Comparison of ENCODE assay signal across 1 cellular context in genomic region chr4:105708376-105709080, GRCh38.
A peak's percentile ranks its signal among the peaks of the same experiment; 100 is the strongest.
TF ChIP-seq lines count a peak whose summit lies in the region.

A gene with protein sequence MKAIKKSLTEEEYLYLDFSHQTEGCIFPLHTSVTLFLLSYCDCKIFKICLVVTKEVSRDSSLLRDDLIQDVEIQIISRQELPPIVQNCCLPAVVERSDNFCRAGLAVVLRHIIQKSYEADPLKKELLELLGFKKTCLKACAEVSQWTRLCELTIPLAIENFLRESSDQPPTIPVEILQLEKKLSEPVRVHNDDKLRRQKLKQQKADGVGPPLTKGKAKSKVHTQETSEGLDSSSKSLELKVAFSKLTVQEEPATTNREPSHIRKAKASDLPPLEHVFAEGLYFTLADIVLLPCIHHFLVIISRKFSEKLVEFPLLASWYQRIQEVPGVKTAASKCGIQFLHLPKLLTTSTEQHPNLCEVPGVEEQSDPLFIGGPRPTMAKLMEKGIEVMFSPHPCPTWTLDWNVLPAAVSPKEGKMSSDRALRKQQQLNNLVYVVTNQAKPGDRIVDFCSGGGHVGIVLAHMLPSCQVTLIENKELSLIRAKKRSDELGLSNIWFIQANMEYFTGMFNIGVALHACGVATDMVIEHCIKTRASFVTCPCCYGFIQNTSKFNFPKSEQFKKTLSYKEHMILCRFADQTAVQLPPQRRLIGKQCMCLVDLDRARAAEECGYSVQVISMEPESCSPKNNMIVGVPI (plus strand): TSS chr4:105708784. CDS start chr4:105717614, 8,830 bp downstream.
A gene with protein sequence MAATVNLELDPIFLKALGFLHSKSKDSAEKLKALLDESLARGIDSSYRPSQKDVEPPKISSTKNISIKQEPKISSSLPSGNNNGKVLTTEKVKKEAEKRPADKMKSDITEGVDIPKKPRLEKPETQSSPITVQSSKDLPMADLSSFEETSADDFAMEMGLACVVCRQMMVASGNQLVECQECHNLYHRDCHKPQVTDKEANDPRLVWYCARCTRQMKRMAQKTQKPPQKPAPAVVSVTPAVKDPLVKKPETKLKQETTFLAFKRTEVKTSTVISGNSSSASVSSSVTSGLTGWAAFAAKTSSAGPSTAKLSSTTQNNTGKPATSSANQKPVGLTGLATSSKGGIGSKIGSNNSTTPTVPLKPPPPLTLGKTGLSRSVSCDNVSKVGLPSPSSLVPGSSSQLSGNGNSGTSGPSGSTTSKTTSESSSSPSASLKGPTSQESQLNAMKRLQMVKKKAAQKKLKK (minus strand): TSS chr4:105708689. CDS start chr4:105700005, 8,684 bp downstream.

TF ChIP-seq in GM12878, 131 proteins besides CTCF, POLR2A, EP300 and RAD21 (continued from another document and continues in another):
- 0 out of 2 replicates have a peak, but pooled peaks have one; percentile 56 for TF ChIP-seq REST (IDR thresholded peaks at IDR 0.05; ENCODE audit: low read depth, low read length)
- peak; percentile 99 for TF ChIP-seq CBX5 (IDR thresholded peaks at IDR 0.05; ENCODE audit: low read depth)
- TF ChIP-seq BACH1 (IDR thresholded peaks at IDR 0.05; ENCODE audit: borderline replicate concordance): peak; percentile 46; the same call in 1 of the 2 replicates
- TF ChIP-seq NFYA (IDR thresholded peaks at IDR 0.05; ENCODE audit: borderline replicate concordance, low read depth, low read length): no peak
- TF ChIP-seq ZNF217 (IDR thresholded peaks at IDR 0.05): peak; percentile 73; the same call in 1 of the 2 replicates
- TF ChIP-seq TCF7 (IDR thresholded peaks at IDR 0.05; ENCODE audit: borderline replicate concordance): peak; percentile 89
- peak; percentile 94 to 96 for TF ChIP-seq IKZF2 (IDR thresholded peaks at IDR 0.05)
- TF ChIP-seq SMC3 (IDR thresholded peaks at IDR 0.05; ENCODE audit: borderline replicate concordance, low read length): no peak
- peak; percentile 66; the same call in 1 of the 2 replicates for TF ChIP-seq IRF3 (IDR thresholded peaks at IDR 0.05)
- TF ChIP-seq USF2 (IDR thresholded peaks at IDR 0.05; ENCODE audit: borderline replicate concordance, low read depth, low read length): no peak
- TF ChIP-seq ZBED1 (IDR thresholded peaks at IDR 0.05; ENCODE audit: borderline replicate concordance): peak; percentile 89; the same call in 1 of the 2 replicates
- peak; percentile 82 for TF ChIP-seq TCF12 (IDR thresholded peaks at IDR 0.05; ENCODE audit: low read depth, low read length)
- TF ChIP-seq BCL11A (IDR thresholded peaks at IDR 0.05; ENCODE audit: low read depth, low read length): peak; percentile 78
- TF ChIP-seq, protein P1, sequence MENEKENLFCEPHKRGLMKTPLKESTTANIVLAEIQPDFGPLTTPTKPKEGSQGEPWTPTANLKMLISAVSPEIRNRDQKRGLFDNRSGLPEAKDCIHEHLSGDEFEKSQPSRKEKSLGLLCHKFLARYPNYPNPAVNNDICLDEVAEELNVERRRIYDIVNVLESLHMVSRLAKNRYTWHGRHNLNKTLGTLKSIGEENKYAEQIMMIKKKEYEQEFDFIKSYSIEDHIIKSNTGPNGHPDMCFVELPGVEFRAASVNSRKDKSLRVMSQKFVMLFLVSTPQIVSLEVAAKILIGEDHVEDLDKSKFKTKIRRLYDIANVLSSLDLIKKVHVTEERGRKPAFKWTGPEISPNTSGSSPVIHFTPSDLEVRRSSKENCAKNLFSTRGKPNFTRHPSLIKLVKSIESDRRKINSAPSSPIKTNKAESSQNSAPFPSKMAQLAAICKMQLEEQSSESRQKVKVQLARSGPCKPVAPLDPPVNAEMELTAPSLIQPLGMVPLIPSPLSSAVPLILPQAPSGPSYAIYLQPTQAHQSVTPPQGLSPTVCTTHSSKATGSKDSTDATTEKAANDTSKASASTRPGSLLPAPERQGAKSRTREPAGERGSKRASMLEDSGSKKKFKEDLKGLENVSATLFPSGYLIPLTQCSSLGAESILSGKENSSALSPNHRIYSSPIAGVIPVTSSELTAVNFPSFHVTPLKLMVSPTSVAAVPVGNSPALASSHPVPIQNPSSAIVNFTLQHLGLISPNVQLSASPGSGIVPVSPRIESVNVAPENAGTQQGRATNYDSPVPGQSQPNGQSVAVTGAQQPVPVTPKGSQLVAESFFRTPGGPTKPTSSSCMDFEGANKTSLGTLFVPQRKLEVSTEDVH (IDR thresholded peaks at IDR 0.05; ENCODE audit: low read depth, partially characterized antibody): peak; percentile 96
- peak; percentile 99 for TF ChIP-seq GABPA (IDR thresholded peaks at IDR 0.05; ENCODE audit: low read depth)
- peak; percentile 99 for TF ChIP-seq ZBTB40 (IDR thresholded peaks at IDR 0.05; ENCODE audit: borderline replicate concordance)
- peak; percentile 77 for TF ChIP-seq CHD2 (IDR thresholded peaks at IDR 0.05; ENCODE audit: borderline replicate concordance, low read depth, low read length)
- TF ChIP-seq ZNF384 (IDR thresholded peaks at IDR 0.05; ENCODE audit: borderline replicate concordance, low read depth, low read length): no peak; the same call in 1 of the 2 replicates
- TF ChIP-seq NRF1 (conservative IDR thresholded peaks at IDR 0.05; ENCODE audit: low read depth, low read length): 0 out of 2 replicates have a peak, but pooled peaks have one; percentile 1
- TF ChIP-seq HDGF (IDR thresholded peaks at IDR 0.05): no peak
- TF ChIP-seq NBN (IDR thresholded peaks at IDR 0.05): peak; percentile 98
- TF ChIP-seq, protein P2, sequence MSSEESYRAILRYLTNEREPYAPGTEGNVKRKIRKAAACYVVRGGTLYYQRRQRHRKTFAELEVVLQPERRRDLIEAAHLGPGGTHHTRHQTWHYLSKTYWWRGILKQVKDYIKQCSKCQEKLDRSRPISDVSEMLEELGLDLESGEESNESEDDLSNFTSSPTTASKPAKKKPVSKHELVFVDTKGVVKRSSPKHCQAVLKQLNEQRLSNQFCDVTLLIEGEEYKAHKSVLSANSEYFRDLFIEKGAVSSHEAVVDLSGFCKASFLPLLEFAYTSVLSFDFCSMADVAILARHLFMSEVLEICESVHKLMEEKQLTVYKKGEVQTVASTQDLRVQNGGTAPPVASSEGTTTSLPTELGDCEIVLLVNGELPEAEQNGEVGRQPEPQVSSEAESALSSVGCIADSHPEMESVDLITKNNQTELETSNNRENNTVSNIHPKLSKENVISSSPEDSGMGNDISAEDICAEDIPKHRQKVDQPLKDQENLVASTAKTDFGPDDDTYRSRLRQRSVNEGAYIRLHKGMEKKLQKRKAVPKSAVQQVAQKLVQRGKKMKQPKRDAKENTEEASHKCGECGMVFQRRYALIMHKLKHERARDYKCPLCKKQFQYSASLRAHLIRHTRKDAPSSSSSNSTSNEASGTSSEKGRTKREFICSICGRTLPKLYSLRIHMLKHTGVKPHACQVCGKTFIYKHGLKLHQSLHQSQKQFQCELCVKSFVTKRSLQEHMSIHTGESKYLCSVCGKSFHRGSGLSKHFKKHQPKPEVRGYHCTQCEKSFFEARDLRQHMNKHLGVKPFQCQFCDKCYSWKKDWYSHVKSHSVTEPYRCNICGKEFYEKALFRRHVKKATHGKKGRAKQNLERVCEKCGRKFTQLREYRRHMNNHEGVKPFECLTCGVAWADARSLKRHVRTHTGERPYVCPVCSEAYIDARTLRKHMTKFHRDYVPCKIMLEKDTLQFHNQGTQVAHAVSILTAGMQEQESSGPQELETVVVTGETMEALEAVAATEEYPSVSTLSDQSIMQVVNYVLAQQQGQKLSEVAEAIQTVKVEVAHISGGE (CRISPR knock-in tag; IDR thresholded peaks at IDR 0.05): peak; percentile 100
- peak; percentile 52; the same call in 1 of the 2 replicates for TF ChIP-seq BRCA1 (IDR thresholded peaks at IDR 0.05; ENCODE audit: low read depth, low read length)
- TF ChIP-seq STAT3 (IDR thresholded peaks at IDR 0.05; ENCODE audit: low read depth, low read length): no peak
- peak; percentile 89 for TF ChIP-seq ESRRA (IDR thresholded peaks at IDR 0.05; ENCODE audit: low read length)
- no peak; the same call in 1 of the 2 replicates for TF ChIP-seq MTA3 (IDR thresholded peaks at IDR 0.05; ENCODE audit: borderline replicate concordance, low read length)
- TF ChIP-seq POLR2AphosphoS5 (IDR thresholded peaks at IDR 0.05; ENCODE audit: low read length): peak; percentile 90
- TF ChIP-seq DPF2 (IDR thresholded peaks at IDR 0.05): peak; percentile 85
- no peak for TF ChIP-seq KDM1A (IDR thresholded peaks at IDR 0.05; ENCODE audit: borderline replicate concordance)
- TF ChIP-seq PAX5 (IDR thresholded peaks at IDR 0.05; ENCODE audit: borderline replicate concordance, low read depth, low read length): peak; percentile 77
- TF ChIP-seq BCLAF1 (IDR thresholded peaks at IDR 0.05): no peak
